Comparison of ENCODE assay signal across 3 cellular contexts in the genomic region with DNA sequence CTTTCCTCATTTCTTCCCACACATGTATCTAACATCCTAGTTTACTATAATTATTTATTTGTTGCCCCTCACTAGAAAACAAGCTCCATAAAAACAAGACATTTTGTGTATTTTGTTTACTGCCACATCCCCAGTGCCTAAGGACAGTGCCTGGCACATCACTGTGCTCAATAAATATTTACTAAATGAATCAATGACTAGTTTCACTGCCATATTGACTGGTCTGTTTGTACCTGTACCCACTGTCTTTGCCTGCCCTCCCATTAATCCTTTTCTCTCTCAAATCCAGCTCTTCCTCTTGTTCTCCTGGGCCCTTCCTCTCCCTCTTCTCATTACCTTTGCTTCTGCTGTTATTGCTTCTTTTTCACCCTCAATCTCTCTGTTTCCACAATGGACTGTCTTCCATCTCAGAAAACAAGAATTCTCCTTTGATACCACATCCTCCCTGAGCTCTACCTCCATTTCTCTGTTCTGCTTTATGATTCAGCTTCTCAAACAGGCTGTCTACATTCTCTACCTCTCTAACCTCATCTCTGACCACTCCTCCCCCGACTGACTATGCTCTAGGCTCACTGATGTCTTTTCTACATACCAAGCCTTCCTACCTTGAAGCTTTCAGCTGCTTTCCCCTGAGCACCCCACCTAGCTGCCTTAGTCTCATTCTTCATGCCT.
TF ChIP-seq lines count a peak whose summit lies in the region.

No MANE protein-coding gene starts in this region.

TF ChIP-seq in SK-N-SH treated with all-trans-retinoic acid at 6 μM for 48 hours, 23 proteins besides CTCF, POLR2A, EP300 and RAD21:
- TF ChIP-seq ZNF70 (CRISPR knock-in tag; IDR thresholded peaks at IDR 0.05) (peak; percentile 71; the same call in 1 of the 2 replicates), ZNF8 (CRISPR knock-in tag; IDR thresholded peaks at IDR 0.05) (no peak), SNAI2 (CRISPR knock-in tag; IDR thresholded peaks at IDR 0.05) (no peak), ZFP30 (CRISPR knock-in tag; IDR thresholded peaks at IDR 0.05) (no peak)

TF ChIP-seq in SK-N-SH, 30 proteins besides CTCF, POLR2A, EP300 and RAD21:
- no peak for TF ChIP-seq SIN3A (IDR thresholded peaks at IDR 0.05; ENCODE audit: borderline replicate concordance, low read depth, low read length)
- TF ChIP-seq ELF1 (IDR thresholded peaks at IDR 0.05): no peak
- no peak for TF ChIP-seq MXI1 (IDR thresholded peaks at IDR 0.05; ENCODE audit: low read depth, low read length)
- TF ChIP-seq, protein P1, sequence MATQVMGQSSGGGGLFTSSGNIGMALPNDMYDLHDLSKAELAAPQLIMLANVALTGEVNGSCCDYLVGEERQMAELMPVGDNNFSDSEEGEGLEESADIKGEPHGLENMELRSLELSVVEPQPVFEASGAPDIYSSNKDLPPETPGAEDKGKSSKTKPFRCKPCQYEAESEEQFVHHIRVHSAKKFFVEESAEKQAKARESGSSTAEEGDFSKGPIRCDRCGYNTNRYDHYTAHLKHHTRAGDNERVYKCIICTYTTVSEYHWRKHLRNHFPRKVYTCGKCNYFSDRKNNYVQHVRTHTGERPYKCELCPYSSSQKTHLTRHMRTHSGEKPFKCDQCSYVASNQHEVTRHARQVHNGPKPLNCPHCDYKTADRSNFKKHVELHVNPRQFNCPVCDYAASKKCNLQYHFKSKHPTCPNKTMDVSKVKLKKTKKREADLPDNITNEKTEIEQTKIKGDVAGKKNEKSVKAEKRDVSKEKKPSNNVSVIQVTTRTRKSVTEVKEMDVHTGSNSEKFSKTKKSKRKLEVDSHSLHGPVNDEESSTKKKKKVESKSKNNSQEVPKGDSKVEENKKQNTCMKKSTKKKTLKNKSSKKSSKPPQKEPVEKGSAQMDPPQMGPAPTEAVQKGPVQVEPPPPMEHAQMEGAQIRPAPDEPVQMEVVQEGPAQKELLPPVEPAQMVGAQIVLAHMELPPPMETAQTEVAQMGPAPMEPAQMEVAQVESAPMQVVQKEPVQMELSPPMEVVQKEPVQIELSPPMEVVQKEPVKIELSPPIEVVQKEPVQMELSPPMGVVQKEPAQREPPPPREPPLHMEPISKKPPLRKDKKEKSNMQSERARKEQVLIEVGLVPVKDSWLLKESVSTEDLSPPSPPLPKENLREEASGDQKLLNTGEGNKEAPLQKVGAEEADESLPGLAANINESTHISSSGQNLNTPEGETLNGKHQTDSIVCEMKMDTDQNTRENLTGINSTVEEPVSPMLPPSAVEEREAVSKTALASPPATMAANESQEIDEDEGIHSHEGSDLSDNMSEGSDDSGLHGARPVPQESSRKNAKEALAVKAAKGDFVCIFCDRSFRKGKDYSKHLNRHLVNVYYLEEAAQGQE (IDR thresholded peaks at IDR 0.05; ENCODE audit: low read depth, low read length): no peak
- TF ChIP-seq, protein P2, sequence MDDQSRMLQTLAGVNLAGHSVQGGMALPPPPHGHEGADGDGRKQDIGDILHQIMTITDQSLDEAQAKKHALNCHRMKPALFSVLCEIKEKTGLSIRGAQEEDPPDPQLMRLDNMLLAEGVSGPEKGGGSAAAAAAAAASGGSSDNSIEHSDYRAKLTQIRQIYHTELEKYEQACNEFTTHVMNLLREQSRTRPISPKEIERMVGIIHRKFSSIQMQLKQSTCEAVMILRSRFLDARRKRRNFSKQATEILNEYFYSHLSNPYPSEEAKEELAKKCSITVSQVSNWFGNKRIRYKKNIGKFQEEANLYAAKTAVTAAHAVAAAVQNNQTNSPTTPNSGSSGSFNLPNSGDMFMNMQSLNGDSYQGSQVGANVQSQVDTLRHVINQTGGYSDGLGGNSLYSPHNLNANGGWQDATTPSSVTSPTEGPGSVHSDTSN (IDR thresholded peaks at IDR 0.05): no peak
- no peak for TF ChIP-seq FOSL2 (IDR thresholded peaks at IDR 0.05; ENCODE audit: borderline replicate concordance, low read depth)
- TF ChIP-seq RCOR1 (IDR thresholded peaks at IDR 0.05; ENCODE audit: low read length): no peak
- TF ChIP-seq MEF2A (IDR thresholded peaks at IDR 0.05; ENCODE audit: borderline replicate concordance, low read depth): no peak
- TF ChIP-seq CHD2 (IDR thresholded peaks at IDR 0.05; ENCODE audit: low read length, partially characterized antibody): no peak
- TF ChIP-seq TCF12 (IDR thresholded peaks at IDR 0.05): no peak
- no peak for TF ChIP-seq YY1 (IDR thresholded peaks at IDR 0.05; ENCODE audit: low read depth)
- TF ChIP-seq, protein P3, sequence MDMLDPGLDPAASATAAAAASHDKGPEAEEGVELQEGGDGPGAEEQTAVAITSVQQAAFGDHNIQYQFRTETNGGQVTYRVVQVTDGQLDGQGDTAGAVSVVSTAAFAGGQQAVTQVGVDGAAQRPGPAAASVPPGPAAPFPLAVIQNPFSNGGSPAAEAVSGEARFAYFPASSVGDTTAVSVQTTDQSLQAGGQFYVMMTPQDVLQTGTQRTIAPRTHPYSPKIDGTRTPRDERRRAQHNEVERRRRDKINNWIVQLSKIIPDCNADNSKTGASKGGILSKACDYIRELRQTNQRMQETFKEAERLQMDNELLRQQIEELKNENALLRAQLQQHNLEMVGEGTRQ (IDR thresholded peaks at IDR 0.05; ENCODE audit: borderline replicate concordance, low read depth, low read length): no peak
- TF ChIP-seq, protein P4, sequence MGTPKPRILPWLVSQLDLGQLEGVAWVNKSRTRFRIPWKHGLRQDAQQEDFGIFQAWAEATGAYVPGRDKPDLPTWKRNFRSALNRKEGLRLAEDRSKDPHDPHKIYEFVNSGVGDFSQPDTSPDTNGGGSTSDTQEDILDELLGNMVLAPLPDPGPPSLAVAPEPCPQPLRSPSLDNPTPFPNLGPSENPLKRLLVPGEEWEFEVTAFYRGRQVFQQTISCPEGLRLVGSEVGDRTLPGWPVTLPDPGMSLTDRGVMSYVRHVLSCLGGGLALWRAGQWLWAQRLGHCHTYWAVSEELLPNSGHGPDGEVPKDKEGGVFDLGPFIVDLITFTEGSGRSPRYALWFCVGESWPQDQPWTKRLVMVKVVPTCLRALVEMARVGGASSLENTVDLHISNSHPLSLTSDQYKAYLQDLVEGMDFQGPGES (IDR thresholded peaks at IDR 0.05; ENCODE audit: low read depth, low read length): no peak

TF ChIP-seq in liver, 16 proteins besides CTCF, POLR2A, EP300 and RAD21 (continued from another document):
- TF ChIP-seq JUND (IDR thresholded peaks at IDR 0.05): no peak
